9 cellular contexts compared by ENCODE assay signal in the genomic region with DNA sequence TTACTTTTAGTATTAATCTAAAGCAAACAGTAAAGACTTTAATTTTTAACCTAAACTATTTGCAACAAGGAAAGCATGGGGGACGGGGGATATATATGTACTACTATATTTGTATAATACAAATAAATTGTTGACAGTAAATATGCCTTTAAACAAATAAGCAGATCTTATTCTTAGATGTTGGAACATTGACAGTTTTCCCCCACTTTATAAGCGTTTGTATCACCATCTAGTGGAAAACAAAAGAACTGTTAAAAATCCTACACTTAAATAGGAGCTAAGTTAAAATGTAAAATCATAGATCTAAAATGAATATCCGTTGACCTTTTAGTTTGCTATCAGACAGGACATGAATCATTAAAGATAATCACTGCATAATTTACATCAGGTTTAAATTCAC. TPM values are rescaled to one million over a fixed set of nuclear protein-coding genes. Genes with fewer than 3 reads are reported as not detected.
DNase-seq lines count a peak whose midpoint lies in the region; ATAC-seq and TF ChIP-seq lines count a peak whose summit lies in the region.
"Had no signal": no experiment of that assay in that cellular context is flagged by ENCODE, and none has a peak within 500 bp of the region (broad histone marks: within the 10 kb centered on the region; RNA-seq: fewer than 3 reads in every experiment).

No MANE protein-coding gene starts in this region.

- no peak overlapping the region for H3K27ac ChIP-seq in right atrium auricular region
- H3K27ac ChIP-seq in OCI-LY3 (ENCODE audit: low read length) = no peak overlapping the region
- no peak overlapping the region for H3K27ac ChIP-seq in substantia nigra (ENCODE audit: low read depth, low read length, poor library complexity, severe bottlenecking)

- no peak overlapping the region for H2AFZ ChIP-seq in OCI-LY3 (ENCODE audit: low read depth, low read length)

- no peaks in the 10 kb centered on the region for H4K20me1 ChIP-seq in OCI-LY3 (ENCODE audit: insufficient read depth, low read length)

- no peak overlapping the region for H3K4me3 ChIP-seq in right atrium auricular region
- no peak overlapping the region for H3K4me3 ChIP-seq in OCI-LY3 (ENCODE audit: low read length)
- H3K4me3 ChIP-seq in epithelial cell of proximal tubule (ENCODE audit: low read depth, low read length) = no peak overlapping the region

- no peak overlapping the region for H3K9ac ChIP-seq in OCI-LY3 (ENCODE audit: low read length)

- no peak for ATAC-seq in omental fat pad (ENCODE audit: low FRiP score)
- ATAC-seq in GM18519 (IDR thresholded peaks at IDR 0.05; ENCODE audit: low FRiP score, unreplicated experiment) = no peak

- no peak overlapping the region for H3K4me2 ChIP-seq in OCI-LY3 (ENCODE audit: low read length)

- no peaks in the 10 kb centered on the region for H3K79me2 ChIP-seq in OCI-LY3 (ENCODE audit: low read length)

- H3K27me3 ChIP-seq in right atrium auricular region (no peaks in the 10 kb centered on the region), OCI-LY3 (ENCODE audit: low read depth, low read length) (no peaks in the 10 kb centered on the region)

- H3K4me1 ChIP-seq in right atrium auricular region (no peaks in the 10 kb centered on the region), OCI-LY3 (ENCODE audit: low read length) (peaks cover 16% of the 10 kb centered on the region)

- H3K9me3 ChIP-seq in right atrium auricular region (no peaks in the 10 kb centered on the region), OCI-LY3 (ENCODE audit: insufficient read depth, low read length) (no peaks in the 10 kb centered on the region)

- DNase-seq in right atrium auricular region (ENCODE audit: low spot score) (no peak), cardiac septum (ENCODE audit: low spot score) (no peak), epithelial cell of proximal tubule (ENCODE audit: low read depth) (no peak), renal cortical epithelial cell (ENCODE audit: low read depth) (peak; percentile 75), omental fat pad (ENCODE audit: low spot score) (no peak), substantia nigra (lab: John Stamatoyannopoulos, UW) (no peak)
- DNase-seq: activated naive CD8-positive, alpha-beta T cell treated with anti-CD3 and anti-CD28 coated beads, Interleukin-2, amount 10 ng/mL, durations not matched to agents 7 days and 5 days had no signal

- intact Hi-C loops in cardiac septum (cut with DNase I) = loop anchor here (5.0 to 10.0 kb wide), 2 partner anchors 51 to 188 kb away; partner anchors contain the start of gene RBBP8

- H3K36me3 ChIP-seq in right atrium auricular region (no peaks in the 10 kb centered on the region), OCI-LY3 (replicated peaks; ENCODE audit: low read depth, low read length) (peaks cover 20% of the 10 kb centered on the region)

- peak; percentile 42 to 68 for TF ChIP-seq CTCF in right atrium auricular region (IDR thresholded peaks at IDR 0.05)
- peak; percentile 65 for TF ChIP-seq CTCF in OCI-LY3 (IDR thresholded peaks at IDR 0.05; ENCODE audit: low read depth, low read length)
- peak; percentile 53 for TF ChIP-seq CTCF in epithelial cell of proximal tubule (conservative IDR thresholded peaks at IDR 0.05; ENCODE audit: low read depth, low read length)
- TF ChIP-seq CTCF in omental fat pad (IDR thresholded peaks at IDR 0.05) = no peak

RNA-seq across cellular contexts. Expression of gene RBBP8, which starts 50.0 kb away (rescaled TPM):
- total RNA-seq in right atrium auricular region = 1 to 10 TPM; 7.2 to 7.6 TPM
- total RNA-seq in cardiac septum = 7.2 TPM
- 57.0 and 64.2 TPM in 2 replicates for total RNA-seq in epithelial cell of proximal tubule
- 71.9 and 131 TPM in 2 replicates for total RNA-seq in renal cortical epithelial cell
- 10 to 100 TPM; 14.2 to 63.4 (median 32.9) TPM for total RNA-seq in omental fat pad

Comparison
In these comparisons a context has a peak if more than half of its experiments do, and no peak if none do; other contexts are left out.
1. CTCF ChIP-seq: peak in right atrium auricular region (2 of 2), OCI-LY3 (single experiment) and epithelial cell of proximal tubule (single experiment); none in omental fat pad (0 of 3).